Comparison of ENCODE assay signal across 8 cellular contexts in the genomic region with DNA sequence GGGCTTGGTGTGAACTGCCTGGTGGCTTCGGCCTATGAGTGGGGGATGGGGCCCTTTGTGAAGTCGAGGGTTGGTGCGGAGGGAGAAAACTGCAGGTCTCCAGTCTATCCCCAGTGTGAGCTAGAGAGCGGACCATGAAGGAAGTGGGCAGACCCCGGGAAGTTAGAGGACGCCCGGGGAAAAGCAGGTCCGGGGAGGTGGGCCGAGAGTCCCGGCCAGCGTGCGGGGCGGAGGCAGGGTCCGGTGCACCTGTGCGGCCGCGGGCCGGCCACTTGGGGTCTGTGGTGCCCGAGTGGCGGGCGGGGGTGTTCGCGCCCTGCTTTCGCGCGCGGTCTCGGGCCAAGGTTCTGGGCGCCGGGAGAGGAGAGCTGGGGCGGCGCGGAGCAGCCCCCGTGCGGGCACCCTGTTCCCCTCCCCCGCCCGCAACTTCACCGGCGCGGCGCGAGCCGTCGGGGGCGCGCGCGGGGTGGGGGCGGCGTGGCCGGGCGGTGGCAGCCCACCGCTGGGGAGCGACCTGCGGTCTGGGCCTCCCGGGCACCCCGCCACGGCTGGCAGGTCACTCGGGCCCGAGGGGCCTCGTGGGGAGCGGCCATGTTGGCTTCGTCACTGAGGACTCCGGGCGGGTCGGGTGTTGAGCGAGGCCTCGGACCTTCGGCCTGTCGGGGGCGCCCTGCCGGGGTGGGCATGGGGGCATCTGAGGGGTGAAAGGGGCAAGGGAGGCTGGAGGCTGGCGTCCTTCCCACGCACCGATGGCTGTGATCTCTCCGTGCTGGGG. TPM values are rescaled to one million over a fixed set of nuclear protein-coding genes. Genes with fewer than 3 reads are reported as not detected.
A peak's percentile ranks its signal among the peaks of the same experiment; 100 is the strongest.
DNase-seq lines count a peak whose midpoint lies in the region; ATAC-seq, FAIRE-seq and TF ChIP-seq lines count a peak whose summit lies in the region.

No MANE protein-coding gene starts in this region.

- peaks cover 66% of the 10 kb centered on the region for H3K36me3 ChIP-seq in OCI-LY7 (ENCODE audit: insufficient read depth, low read length)

- peaks cover 85% of the 10 kb centered on the region; the same call in 1 of the 2 replicates for H3K79me2 ChIP-seq in OCI-LY7 (ENCODE audit: insufficient read depth, low read depth, low read length)

- no TSS peak for BruUV-seq in OCI-LY7 (replicated peaks; lab: Mats Ljungman, UMichigan)

- H3K9me2 ChIP-seq in OCI-LY7 (ENCODE audit: insufficient read depth, low read length) = no peaks in the 10 kb centered on the region

- H3K4me3 Mint-ChIP-seq in nephron progenitor cell = peak overlapping the region; percentile 95

- H3K36me3 Mint-ChIP-seq in nephron progenitor cell (ENCODE audit: low read depth) = peaks cover 54% of the 10 kb centered on the region

- peak; percentile 80 for FAIRE-seq in GM12891 (lab: Jason Lieb, UNC)
- FAIRE-seq in urothelium cell line (lab: Jason Lieb, UNC) = no peak

- no peak; the same call in 1 of the 2 replicates for TF ChIP-seq POLR2A in GM12891 (IDR thresholded peaks at IDR 0.05; ENCODE audit: low read depth, low read length)

- peak overlapping the region; percentile 1 for H3K27ac ChIP-seq in OCI-LY7 (ENCODE audit: low read depth, low read length, poor library complexity, severe bottlenecking)

- CTCF ChIA-PET in OCI-LY7 (lab: Charles Lee; ENCODE audit: unreplicated experiment) = no interaction called here

- H4K20me1 ChIP-seq in OCI-LY7 (ENCODE audit: insufficient read depth, low read length) = peaks cover 23% of the 10 kb centered on the region

- H3K9me3 Mint-ChIP-seq in nephron progenitor cell = no peaks in the 10 kb centered on the region

- ATAC-seq in HG02759 (IDR thresholded peaks at IDR 0.05; ENCODE audit: unreplicated experiment) = peak; percentile 30

- no peak overlapping the region for H2AFZ ChIP-seq in OCI-LY7 (ENCODE audit: low read length)

- POLR2A ChIA-PET in OCI-LY7 (lab: Charles Lee) = interaction anchor here (0.5 to 1.0 kb wide), 5 partner anchors 18 to 432 kb away, joined by 3 to 7 read pairs (median 3); no protein-coding TSS in a partner anchor

- peak overlapping the region; percentile 85 for H3K4me3 ChIP-seq in OCI-LY7 (ENCODE audit: low read depth, low read length, poor library complexity, severe bottlenecking)
- H3K4me3 ChIP-seq in foreskin fibroblast (ENCODE audit: low read depth in 1 of 2, low read length in 2 of 2) = peak overlapping the region; percentile 56 to 68

- H3K27me3 Mint-ChIP-seq in nephron progenitor cell (ENCODE audit: low read depth, poor library complexity) = peaks cover under 1% of the 10 kb centered on the region

- intact Hi-C loops in OCI-LY7 (cut with micrococcal nuclease; ENCODE audit: unreplicated experiment) = loop anchor here (5.0 kb wide), 1 partner anchor 47 kb away; no protein-coding TSS in a partner anchor

- peak overlapping the region; percentile 96 for H3K27ac Mint-ChIP-seq in nephron progenitor cell

- peak; percentile 41 for DNase-seq in GM12891 (ENCODE audit: insufficient read length, low spot score)
- peak; percentile 43 for DNase-seq in OCI-LY7 (ENCODE audit: low spot score)
- DNase-seq in activated gamma-delta T cell treated with Interleukin-2 at 50 U/mL for 16 hours = peak; percentile 35
- DNase-seq in foreskin fibroblast = peak in 1 of 2 donors; percentile 60
- peak; percentile 57 for DNase-seq in nephron progenitor cell
- DNase-seq in urothelium cell line (ENCODE audit: low spot score) = peak; percentile 65
- DNase-seq in NCI-H128 (lab: John Stamatoyannopoulos, UW; ENCODE audit: unreplicated experiment) = no peak

- H3K4me2 ChIP-seq in OCI-LY7 (ENCODE audit: low read length) = peak overlapping the region; percentile 70

- H3K9me3 ChIP-seq in OCI-LY7 (ENCODE audit: low read length) = no peaks in the 10 kb centered on the region

- H3K4me1 Mint-ChIP-seq in nephron progenitor cell = peaks cover 73% of the 10 kb centered on the region

- peaks cover 49% of the 10 kb centered on the region for H3K4me1 ChIP-seq in OCI-LY7 (ENCODE audit: insufficient read depth, low read length, poor library complexity, severe bottlenecking)

- TF ChIP-seq CTCF in OCI-LY7 (conservative IDR thresholded peaks at IDR 0.05; ENCODE audit: low read length) = peak; percentile 31; the same call in 1 of the 2 replicates
- peak; percentile 11 for TF ChIP-seq CTCF in foreskin fibroblast (IDR thresholded peaks at IDR 0.05; ENCODE audit: low read depth, low read length)
- TF ChIP-seq CTCF in nephron progenitor cell (IDR thresholded peaks at IDR 0.05) = no peak

TF ChIP-seq in GM12891, 5 proteins besides CTCF, POLR2A, EP300 and RAD21:
- TF ChIP-seq POLR2AphosphoS5 (IDR thresholded peaks at IDR 0.05; ENCODE audit: low read depth, low read length) (no peak; the same call in 1 of the 2 replicates), POU2F2 (IDR thresholded peaks at IDR 0.05; ENCODE audit: low read depth, low read length) (no peak; the same call in 1 of the 2 replicates), SPI1 (IDR thresholded peaks at IDR 0.05; ENCODE audit: low read depth, low read length) (no peak), PAX5 (IDR thresholded peaks at IDR 0.05; ENCODE audit: insufficient read depth, low read length, severe bottlenecking) (peak; percentile 5), TAF1 (IDR thresholded peaks at IDR 0.05; ENCODE audit: low read depth, low read length) (peak; percentile 55; the same call in 1 of the 2 replicates)

RNA-seq across cellular contexts. Expression of a gene that starts 4.8 kb away (rescaled TPM):
- 153 TPM for polyA plus RNA-seq in GM12891 (2012; ENCODE audit: low read depth, missing spikeins)
- total RNA-seq in OCI-LY7 (2014; rRNA removed; shearing (Covaris generic)) = 96.7 and 126 TPM in 2 replicates
- 142 and 167 TPM in 2 replicates for total RNA-seq in OCI-LY7 (2022)
